In genomic region chr7:16989883-16990413, GRCh38 we compare ENCODE assay signal across 8 cellular contexts.
A peak's percentile ranks its signal among the peaks of the same experiment; 100 is the strongest.
DNase-seq lines count a peak whose midpoint lies in the region; ATAC-seq, FAIRE-seq and TF ChIP-seq lines count a peak whose summit lies in the region.

No MANE protein-coding gene starts in this region.

- no peak overlapping the region for H3K9ac ChIP-seq in mesendoderm (ENCODE audit: low read length)

- H3K79me1 ChIP-seq in mesendoderm (ENCODE audit: low read length): no peaks in the 10 kb centered on the region

- H3K4me3 ChIP-seq in RWPE2 (ENCODE audit: severe bottlenecking) (no peak overlapping the region), mesendoderm (ENCODE audit: low read length) (no peak overlapping the region)

- no peak overlapping the region for H2BK5ac ChIP-seq in mesendoderm (ENCODE audit: low read length)

- no peaks in the 10 kb centered on the region for H3K79me2 ChIP-seq in mesendoderm (ENCODE audit: control insufficient read depth, insufficient read depth, low read length)

- no peak overlapping the region for H3K4me2 ChIP-seq in mesendoderm (ENCODE audit: low read length)

- no peak overlapping the region for H3K4ac ChIP-seq in mesendoderm (ENCODE audit: low read depth, low read length)

- DNase-seq in H54 (ENCODE audit: insufficient read length, low spot score): peak; percentile 24
- peak; percentile 81 for DNase-seq in RWPE2 (ENCODE audit: low spot score)
- DNase-seq in fibroblast of peridontal ligament (ENCODE audit: extremely low read depth): peak; percentile 98
- DNase-seq in pons (ENCODE audit: low spot score): peak; percentile 99
- no peak for DNase-seq in NK-92 treated with Interleukin-12 subunit alpha and Interleukin-12 subunit beta, amount 100 ng/mL, for 24 hours (lab: John Stamatoyannopoulos, UW)
- DNase-seq in mesendoderm: no peak
- no peak for DNase-seq in GM10266 (ENCODE audit: extremely low spot score)

- no peak overlapping the region for H3K56ac ChIP-seq in mesendoderm (ENCODE audit: low read length)

- H3K27ac ChIP-seq in RWPE2 (ENCODE audit: poor library complexity, severe bottlenecking) (peak overlapping the region; percentile 34), mesendoderm (ENCODE audit: low read depth, low read length) (no peak overlapping the region)

- no peak overlapping the region for H4K5ac ChIP-seq in mesendoderm (ENCODE audit: low read length)

- no peak overlapping the region for H3K23ac ChIP-seq in mesendoderm (ENCODE audit: low read length)

- FAIRE-seq in H54 (lab: Jason Lieb, UNC): peak; percentile 65

- H3K9me3 ChIP-seq in RWPE2 (ENCODE audit: severe bottlenecking): no peaks in the 10 kb centered on the region

- H3K4me1 ChIP-seq in RWPE2 (ENCODE audit: insufficient read depth, poor library complexity, severe bottlenecking) (peaks cover 23% of the 10 kb centered on the region), mesendoderm (ENCODE audit: control insufficient read depth, low read depth, low read length) (no peaks in the 10 kb centered on the region)

- no peak overlapping the region for H2AK5ac ChIP-seq in mesendoderm (ENCODE audit: low read length)

- H3K18ac ChIP-seq in mesendoderm (ENCODE audit: low read length): no peak overlapping the region

- WGBS in mesendoderm (ENCODE audit: extremely low coverage, insufficient coverage, low lambda C conversion rate): no CpG with 5 or more reads among the region's 7 CpGs

- H3K36me3 ChIP-seq in RWPE2 (ENCODE audit: low read depth) (no peaks in the 10 kb centered on the region), mesendoderm (ENCODE audit: control insufficient read depth, insufficient read depth, low read length) (no peaks in the 10 kb centered on the region)

- H3K27me3 ChIP-seq in RWPE2 (ENCODE audit: insufficient read depth, poor library complexity, severe bottlenecking) (no peaks in the 10 kb centered on the region), mesendoderm (ENCODE audit: insufficient read depth, low read length, poor library complexity) (no peaks in the 10 kb centered on the region)

- TF ChIP-seq CTCF in RWPE2 (IDR thresholded peaks at IDR 0.05; ENCODE audit: poor library complexity, severe bottlenecking) (no peak), GM10266 (IDR thresholded peaks at IDR 0.05; ENCODE audit: control insufficient read depth, insufficient read depth, low read depth, missing control alignments) (no peak)

- no peak overlapping the region for H4K8ac ChIP-seq in mesendoderm (ENCODE audit: low read depth, low read length)

- H2BK120ac ChIP-seq in mesendoderm (ENCODE audit: low read depth, low read length): no peak overlapping the region

- peak; percentile 59 for TF ChIP-seq POLR2A in H54 (IDR thresholded peaks at IDR 0.05; ENCODE audit: low read depth, low read length)

- peak; percentile 90 for ATAC-seq in RWPE2 (ENCODE audit: low read depth)
- no peak for ATAC-seq in GM19035 (IDR thresholded peaks at IDR 0.05; ENCODE audit: unreplicated experiment)

- H2BK15ac ChIP-seq in mesendoderm (replicated peaks; ENCODE audit: low read depth): no peak overlapping the region

Comparison
In these comparisons a context has a peak if more than half of its experiments do, and no peak if none do; other contexts are left out.
1. DNase-seq: peak in H54 (single experiment), RWPE2 (single experiment), fibroblast of peridontal ligament (single experiment) and pons (single experiment); none in NK-92 treated with Interleukin-12 subunit alpha and Interleukin-12 subunit beta, amount 100 ng/mL, for 24 hours (single experiment), mesendoderm (single experiment) and GM10266 (single experiment).